Comparison of ENCODE assay signal across 16 cellular contexts in genomic region chr5:2190549-2190948, GRCh38.
A peak's percentile ranks its signal among the peaks of the same experiment; 100 is the strongest.
DNase-seq lines count a peak whose midpoint lies in the region; ATAC-seq and TF ChIP-seq lines count a peak whose summit lies in the region.
"Had no signal": no experiment of that assay in that cellular context is flagged by ENCODE, and none has a peak within 500 bp of the region (broad histone marks: within the 10 kb centered on the region; RNA-seq: fewer than 3 reads in every experiment).

No MANE protein-coding gene starts in this region.

- 0 out of 2 replicates have a peak overlapping the region, but pooled peaks have one; percentile 23 for H2AFZ ChIP-seq in GM23338
- H2AFZ ChIP-seq: GM23248 had no signal

- H3K36me3 Mint-ChIP-seq in GM23338 (ENCODE audit: low read depth) (peaks cover 4% of the 10 kb centered on the region; the same call in 2 of the 3 replicates), osteocyte (ENCODE audit: unreplicated experiment) (no peaks in the 10 kb centered on the region)
- H3K36me3 Mint-ChIP-seq: CD4-positive, CD25-positive, alpha-beta regulatory T cell; CD8-positive, alpha-beta memory T cell had no signal

- no peaks in the 10 kb centered on the region for H3F3A ChIP-seq in GM23338 (replicated peaks; ENCODE audit: low read depth)

- TF ChIP-seq CTCF in GM23338 (conservative IDR thresholded peaks at IDR 0.05; ENCODE audit: low read depth in 2 of 2) (no peak), coronary artery (IDR thresholded peaks at IDR 0.05) (no peak), osteocyte (IDR thresholded peaks at IDR 0.05) (no peak)

- H3K27ac ChIP-seq in GM23338 (ENCODE audit: low read depth), result no peak overlapping the region
- no peak overlapping the region for H3K27ac ChIP-seq in coronary artery
- H3K27ac ChIP-seq: GM23248 had no signal

- H3K9me2 ChIP-seq in GM23338 (ENCODE audit: insufficient read depth), result no peaks in the 10 kb centered on the region

- no peak overlapping the region for H3K4me2 ChIP-seq in GM23338

- H3K9me3 Mint-ChIP-seq in GM23338 (peaks cover 14% of the 10 kb centered on the region), osteocyte (ENCODE audit: unreplicated experiment) (no peaks in the 10 kb centered on the region)
- H3K9me3 Mint-ChIP-seq: CD8-positive, alpha-beta memory T cell had no signal

- H3K4me3 Mint-ChIP-seq in GM23338 (no peak overlapping the region), osteocyte (ENCODE audit: unreplicated experiment) (no peak overlapping the region)
- H3K4me3 Mint-ChIP-seq: CD4-positive, CD25-positive, alpha-beta regulatory T cell; CD8-positive, alpha-beta memory T cell had no signal

- H3K79me2 ChIP-seq in GM23338 (replicated peaks; ENCODE audit: insufficient read depth), result no peaks in the 10 kb centered on the region

- no peaks in the 10 kb centered on the region; the same call in 1 of the 2 replicates for H3K36me3 ChIP-seq in GM23338 (ENCODE audit: insufficient read depth)
- H3K36me3 ChIP-seq: BE2C had no signal

- H4K20me1 ChIP-seq in GM23338 (replicated peaks; ENCODE audit: insufficient read depth), result no peaks in the 10 kb centered on the region

- H3K4me1 Mint-ChIP-seq in GM23338 (no peaks in the 10 kb centered on the region), osteocyte (ENCODE audit: unreplicated experiment) (no peaks in the 10 kb centered on the region)
- H3K4me1 Mint-ChIP-seq: CD4-positive, CD25-positive, alpha-beta regulatory T cell; CD8-positive, alpha-beta memory T cell had no signal

- H3K27ac Mint-ChIP-seq in GM23338 (no peak overlapping the region), osteocyte (ENCODE audit: unreplicated experiment) (no peak overlapping the region)
- H3K27ac Mint-ChIP-seq: CD4-positive, CD25-positive, alpha-beta regulatory T cell; CD8-positive, alpha-beta memory T cell had no signal

- H3K4me1 ChIP-seq in GM23338 (ENCODE audit: insufficient read depth), result no peaks in the 10 kb centered on the region
- H3K4me1 ChIP-seq: BE2C had no signal

- no peak for ATAC-seq in GM23338

- H3K4me3 ChIP-seq in GM23338, result no peak overlapping the region
- H3K4me3 ChIP-seq in coronary artery, result no peak overlapping the region
- H3K4me3 ChIP-seq: GM23248 had no signal

- peaks cover 5% of the 10 kb centered on the region for H3K27me3 Mint-ChIP-seq in GM23338 (ENCODE audit: insufficient read depth, low read depth, poor library complexity)
- no peaks in the 10 kb centered on the region for H3K27me3 Mint-ChIP-seq in osteocyte (ENCODE audit: unreplicated experiment)
- H3K27me3 Mint-ChIP-seq: CD4-positive, CD25-positive, alpha-beta regulatory T cell had no signal

- no peaks in the 10 kb centered on the region for H3K27me3 ChIP-seq in GM23338 (ENCODE audit: insufficient read depth)
- H3K27me3 ChIP-seq: BE2C had no signal

- DNase-seq in GM23338 (ENCODE audit: low spot score) (no peak), coronary artery (ENCODE audit: low spot score) (peak; percentile 43), osteocyte (ENCODE audit: extremely low spot score, unreplicated experiment) (peak; percentile 69), ureter (ENCODE audit: low spot score) (peak; percentile 23), NCI-H1092 treated with DMSO at 0.1 percent for 48 hours (lab: John Stamatoyannopoulos, UW) (no peak), SKM-1 (lab: John Stamatoyannopoulos, UW; ENCODE audit: unreplicated experiment) (no peak), NCI-H2171 (lab: John Stamatoyannopoulos, UW) (no peak)
- DNase-seq: ACHN; BE2C; C1 segment of cervical spinal cord; CD4-positive, CD25-positive, alpha-beta regulatory T cell; CD8-positive, alpha-beta memory T cell; COR-L47; GDM1; GM23248; HCEC 1CT had no signal

TF ChIP-seq in GM23338, 12 proteins besides CTCF, POLR2A, EP300 and RAD21 (continues in another document):
- TF ChIP-seq CREB1 (CRISPR knock-in tag; IDR thresholded peaks at IDR 0.05; ENCODE audit: low read depth), result no peak
- TF ChIP-seq REST (IDR thresholded peaks at IDR 0.05; ENCODE audit: unreplicated experiment), result no peak
- no peak for TF ChIP-seq NANOG (IDR thresholded peaks at IDR 0.05; ENCODE audit: borderline replicate concordance)
- no peak for TF ChIP-seq ZNF462 (CRISPR knock-in tag; IDR thresholded peaks at IDR 0.05)
- TF ChIP-seq EZH2 (IDR thresholded peaks at IDR 0.05; ENCODE audit: low read depth, unreplicated experiment), result no peak
- TF ChIP-seq ZNF331 (CRISPR knock-in tag; IDR thresholded peaks at IDR 0.05; ENCODE audit: low read depth), result no peak
- no peak for TF ChIP-seq JUNB (IDR thresholded peaks at IDR 0.05; ENCODE audit: unreplicated experiment)
- TF ChIP-seq EZH2phosphoT487 (IDR thresholded peaks at IDR 0.05; ENCODE audit: unreplicated experiment), result no peak

Comparison
In these comparisons a context has a peak if more than half of its experiments do, and no peak if none do; other contexts are left out.
1. DNase-seq: peak in coronary artery (single experiment), osteocyte (single experiment) and ureter (single experiment); none in GM23338 (single experiment), NCI-H1092 treated with DMSO at 0.1 percent for 48 hours (single experiment), SKM-1 (single experiment) and NCI-H2171 (single experiment).